1 cellular context compared by ENCODE assay signal in the genomic region with DNA sequence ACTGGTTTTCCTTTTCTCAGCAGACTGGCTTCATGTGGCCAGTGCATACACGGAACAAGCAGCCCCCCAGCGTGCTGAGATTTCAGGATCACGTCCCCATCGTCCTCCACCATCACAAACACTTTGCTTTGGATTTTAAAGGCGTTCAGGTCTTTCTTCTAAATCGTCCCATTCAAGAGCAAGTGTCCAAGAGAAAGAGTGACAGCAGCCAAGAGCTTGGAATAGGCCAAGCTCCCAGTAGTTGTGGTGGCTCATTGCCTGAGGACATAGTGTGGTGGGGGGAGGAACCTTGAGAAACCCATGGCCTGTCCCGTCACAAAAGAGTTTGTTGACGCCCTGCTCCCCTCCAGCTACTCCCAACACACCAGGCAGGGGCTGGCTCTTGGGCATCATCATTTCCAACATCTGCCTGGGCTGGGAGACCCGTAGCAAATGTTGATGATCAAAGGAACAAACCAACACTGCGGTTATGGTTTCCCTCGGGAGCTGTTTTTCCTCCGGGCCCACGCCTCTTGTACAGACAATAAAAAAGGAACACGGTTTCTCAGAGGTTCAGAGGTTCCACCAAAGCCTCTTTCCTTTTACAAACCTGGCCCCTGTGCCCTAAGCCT.
TF ChIP-seq lines count a peak whose summit lies in the region.

No MANE protein-coding gene starts in this region.

TF ChIP-seq in IMR-90, 13 proteins besides CTCF, POLR2A, EP300 and RAD21:
- TF ChIP-seq, protein P1, sequence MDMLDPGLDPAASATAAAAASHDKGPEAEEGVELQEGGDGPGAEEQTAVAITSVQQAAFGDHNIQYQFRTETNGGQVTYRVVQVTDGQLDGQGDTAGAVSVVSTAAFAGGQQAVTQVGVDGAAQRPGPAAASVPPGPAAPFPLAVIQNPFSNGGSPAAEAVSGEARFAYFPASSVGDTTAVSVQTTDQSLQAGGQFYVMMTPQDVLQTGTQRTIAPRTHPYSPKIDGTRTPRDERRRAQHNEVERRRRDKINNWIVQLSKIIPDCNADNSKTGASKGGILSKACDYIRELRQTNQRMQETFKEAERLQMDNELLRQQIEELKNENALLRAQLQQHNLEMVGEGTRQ (IDR thresholded peaks at IDR 0.05; ENCODE audit: low read depth, low read length): no peak
- no peak for TF ChIP-seq RFX5 (IDR thresholded peaks at IDR 0.05; ENCODE audit: low read depth, low read length)
- TF ChIP-seq, protein P2, sequence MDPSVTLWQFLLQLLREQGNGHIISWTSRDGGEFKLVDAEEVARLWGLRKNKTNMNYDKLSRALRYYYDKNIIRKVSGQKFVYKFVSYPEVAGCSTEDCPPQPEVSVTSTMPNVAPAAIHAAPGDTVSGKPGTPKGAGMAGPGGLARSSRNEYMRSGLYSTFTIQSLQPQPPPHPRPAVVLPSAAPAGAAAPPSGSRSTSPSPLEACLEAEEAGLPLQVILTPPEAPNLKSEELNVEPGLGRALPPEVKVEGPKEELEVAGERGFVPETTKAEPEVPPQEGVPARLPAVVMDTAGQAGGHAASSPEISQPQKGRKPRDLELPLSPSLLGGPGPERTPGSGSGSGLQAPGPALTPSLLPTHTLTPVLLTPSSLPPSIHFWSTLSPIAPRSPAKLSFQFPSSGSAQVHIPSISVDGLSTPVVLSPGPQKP (IDR thresholded peaks at IDR 0.05; ENCODE audit: borderline replicate concordance, low read depth, low read length): no peak
- no peak for TF ChIP-seq NFE2L2 (IDR thresholded peaks at IDR 0.05; ENCODE audit: low read depth, low read length)
- TF ChIP-seq FOS (IDR thresholded peaks at IDR 0.05; ENCODE audit: low read depth, low read length): no peak
- TF ChIP-seq MXI1 (IDR thresholded peaks at IDR 0.05; ENCODE audit: borderline replicate concordance, low read depth, low read length): no peak
TF ChIP-seq in IMR-90: peak in this region for 0.
